In the genomic region with DNA sequence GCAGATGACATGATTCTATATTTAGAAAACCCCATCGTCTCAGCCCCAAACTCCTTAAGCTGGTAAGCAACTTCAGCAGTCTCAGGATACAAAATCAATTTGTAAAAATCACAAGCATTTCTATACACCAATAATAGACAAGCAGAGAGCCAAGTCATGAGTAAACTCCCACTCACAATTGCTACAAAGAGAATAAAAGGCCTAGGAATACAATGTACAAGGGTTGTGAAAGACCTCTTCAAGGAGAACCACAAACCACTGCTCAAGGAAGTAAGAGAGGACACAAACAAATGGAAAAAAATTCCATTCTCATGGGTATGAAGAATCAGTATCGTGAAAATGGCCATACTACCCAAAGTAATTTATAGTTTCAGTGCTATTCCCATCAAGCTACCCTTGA, we compare ENCODE assay signal across 6 cellular contexts. TPM values are rescaled to one million over a fixed set of nuclear protein-coding genes. Genes with fewer than 3 reads are reported as not detected.
"Had no signal": no experiment of that assay in that cellular context is flagged by ENCODE, and none has a peak within 500 bp of the region (broad histone marks: within the 10 kb centered on the region; RNA-seq: fewer than 3 reads in every experiment).

No MANE protein-coding gene starts in this region.

RNA-seq across cellular contexts. Expression of gene MRGPRX1, which starts 13.8 kb away (rescaled TPM):
- total RNA-seq: GM23338, H1, H9, HT-29, IMR-90, K562 had no signal
- polyA plus RNA-seq: GM23338, H1, IMR-90, K562 had no signal
